In genomic region chr10:74988787-74989574, GRCh38 we compare ENCODE assay signal across 14 cellular contexts.
DNase-seq lines count a peak whose midpoint lies in the region; ATAC-seq and TF ChIP-seq lines count a peak whose summit lies in the region.
"Had no signal": no experiment of that assay in that cellular context is flagged by ENCODE, and none has a peak within 500 bp of the region (broad histone marks: within the 10 kb centered on the region; RNA-seq: fewer than 3 reads in every experiment).

No MANE protein-coding gene starts in this region.

- DNase-seq in NCI-H2081 (lab: John Stamatoyannopoulos, UW): peak; percentile 19 to 58
- no peak for DNase-seq in NCI-H2081 treated with DMSO at 0.1 percent for 48 hours (lab: John Stamatoyannopoulos, UW)
- DNase-seq in NCI-H1930 (lab: John Stamatoyannopoulos, UW): peak; percentile 76 to 78
- DNase-seq in central memory CD8-positive, alpha-beta T cell (ENCODE audit: low spot score in 2 of 2): no peak
- DNase-seq in retinal pigment epithelial cell (ENCODE audit: low read depth): peak; percentile 75
- no peak for DNase-seq in dedifferentiated amniotic fluid mesenchymal stem cell (ENCODE audit: extremely low spot score)
- DNase-seq in NCI-H524 (lab: John Stamatoyannopoulos, UW): no peak
- DNase-seq: 8988T; activated CD4-positive, CD25-positive, alpha-beta regulatory T cell treated with anti-CD3 and anti-CD28 coated beads, Interleukin-2, amount 50 U/mL, for 72 hours; activated gamma-delta T cell; foreskin keratinocyte; Karpas-422 had no signal

- ATAC-seq in central memory CD8-positive, alpha-beta T cell (replicated peaks; ENCODE audit: extremely low read depth, poor library complexity, severe bottlenecking): no peak
- no peak for ATAC-seq in HG03469 (IDR thresholded peaks at IDR 0.05; ENCODE audit: unreplicated experiment)
- ATAC-seq: foreskin keratinocyte had no signal

- no peaks in the 10 kb centered on the region for H3K27me3 Mint-ChIP-seq in central memory CD8-positive, alpha-beta T cell

- H3K4me3 Mint-ChIP-seq in central memory CD8-positive, alpha-beta T cell: no peak overlapping the region

- TF ChIP-seq CTCF in retinal pigment epithelial cell (conservative IDR thresholded peaks at IDR 0.05; ENCODE audit: low read depth, low read length): no peak

- peak overlapping the region; percentile 73 for H3K27ac Mint-ChIP-seq in central memory CD8-positive, alpha-beta T cell (ENCODE audit: low read depth)

- peaks cover 11% of the 10 kb centered on the region for H3K4me1 Mint-ChIP-seq in central memory CD8-positive, alpha-beta T cell

- H3K4me3 ChIP-seq in retinal pigment epithelial cell (ENCODE audit: low read length): no peak overlapping the region
- H3K4me3 ChIP-seq: thoracic aorta had no signal

- no peaks in the 10 kb centered on the region for H3K9me3 Mint-ChIP-seq in central memory CD8-positive, alpha-beta T cell

- H3K36me3 Mint-ChIP-seq in central memory CD8-positive, alpha-beta T cell (ENCODE audit: insufficient read depth): peaks cover 19% of the 10 kb centered on the region

Comparison
In these comparisons a context has a peak if more than half of its experiments do, and no peak if none do; other contexts are left out.
1. DNase-seq: peak in NCI-H2081 (2 of 2), NCI-H1930 (2 of 2) and retinal pigment epithelial cell (single experiment); none in NCI-H2081 treated with DMSO at 0.1 percent for 48 hours (single experiment), central memory CD8-positive, alpha-beta T cell (0 of 2), dedifferentiated amniotic fluid mesenchymal stem cell (single experiment) and NCI-H524 (0 of 2).